In the genomic region with DNA sequence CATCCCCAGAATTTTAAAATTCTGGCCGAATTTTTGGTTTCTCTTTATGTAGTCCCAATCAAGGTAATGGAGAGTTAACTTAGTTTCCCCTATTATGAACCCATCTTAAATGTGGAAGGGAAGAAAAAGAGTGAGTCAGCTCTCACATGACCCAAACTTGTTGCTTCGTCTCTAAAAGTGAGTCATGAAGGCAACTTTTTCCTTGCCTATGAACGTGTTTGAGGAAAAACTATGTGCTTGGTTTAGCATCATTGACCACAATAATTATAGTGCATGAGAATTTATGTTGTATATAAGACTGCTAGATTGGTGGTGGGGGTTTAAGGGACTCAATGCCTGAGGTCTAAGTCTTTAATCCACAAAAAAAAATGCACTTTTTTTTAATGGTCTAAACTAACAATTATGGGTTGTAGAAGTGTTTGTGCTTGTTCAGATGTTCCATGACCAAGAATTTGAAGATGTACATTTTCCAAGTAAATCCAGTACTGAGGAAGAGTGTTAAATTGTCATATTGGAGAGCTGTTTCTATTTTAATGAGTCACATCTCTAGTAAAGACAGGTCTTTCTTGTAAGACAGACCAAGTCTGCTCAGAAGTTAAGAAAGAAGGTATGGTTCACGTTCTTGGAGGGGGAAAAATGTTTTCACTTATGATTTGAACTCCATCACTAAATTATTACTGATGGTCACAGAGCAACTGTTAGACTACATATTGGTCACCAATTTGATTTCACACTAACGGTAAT, we compare ENCODE assay signal across 11 cellular contexts.
DNase-seq lines count a peak whose midpoint lies in the region; ATAC-seq and TF ChIP-seq lines count a peak whose summit lies in the region.
"Had no signal": no experiment of that assay in that cellular context is flagged by ENCODE, and none has a peak within 500 bp of the region (broad histone marks: within the 10 kb centered on the region; RNA-seq: fewer than 3 reads in every experiment).

No MANE protein-coding gene starts in this region.

- CTCF ChIA-PET in activated CD8-positive, alpha-beta T cell treated with anti-CD3 and anti-CD28 coated beads for 36 hours (lab: Charles Lee), result interaction anchor here (0.6 kb wide), 1 partner anchor 582 kb away, joined by 3 read pairs; no protein-coding TSS in a partner anchor

- intact Hi-C loops in left colon (cut with DNase I, micrococcal nuclease), result no loop called here
- intact Hi-C loops in activated CD8-positive, alpha-beta T cell treated with anti-CD3 and anti-CD28 coated beads for 36 hours (cut with micrococcal nuclease), result no loop called here

- H3K4me3 Mint-ChIP-seq in activated CD8-positive, alpha-beta T cell treated with anti-CD3 and anti-CD28 coated beads for 36 hours, result no peak overlapping the region

- POLR2A ChIA-PET in activated CD8-positive, alpha-beta T cell treated with anti-CD3 and anti-CD28 coated beads for 36 hours (lab: Charles Lee), result no interaction called here

- H3K27me3 Mint-ChIP-seq in activated CD8-positive, alpha-beta T cell treated with anti-CD3 and anti-CD28 coated beads for 36 hours, result no peaks in the 10 kb centered on the region

- H3K9me3 Mint-ChIP-seq in activated CD8-positive, alpha-beta T cell treated with anti-CD3 and anti-CD28 coated beads for 36 hours, result no peaks in the 10 kb centered on the region
- H3K9me3 Mint-ChIP-seq: activated naive CD4-positive, alpha-beta T cell treated with anti-CD3 and anti-CD28 coated beads, Interleukin-2, amount 50 U/mL, for 72 hours had no signal

- DNase-seq in EH (ENCODE audit: low read depth) (peak; percentile 96), NOMO-1 treated with dmso at 0.1 percent for 144 hours (lab: John Stamatoyannopoulos, UW; ENCODE audit: unreplicated experiment) (peak; percentile 51), dedifferentiated amniotic fluid mesenchymal stem cell (ENCODE audit: extremely low spot score) (peak; percentile 86), non-pigmented ciliary epithelial cell (ENCODE audit: low read depth) (peak; percentile 81), mesenteric fat pad (ENCODE audit: low spot score) (no peak), left colon (no peak)
- no peak for DNase-seq in activated CD8-positive, alpha-beta T cell treated with anti-CD3 and anti-CD28 coated beads for 36 hours
- DNase-seq: NCI-H2107; stimulated activated CD4-positive, alpha-beta T cell treated with anti-CD3 and anti-CD28 coated beads, Interleukin-4, amount 100 ng/mL, for 1 hour had no signal

- peaks cover 3% of the 10 kb centered on the region for H3K4me1 Mint-ChIP-seq in activated CD8-positive, alpha-beta T cell treated with anti-CD3 and anti-CD28 coated beads for 36 hours (ENCODE audit: low read depth)

- no peaks in the 10 kb centered on the region for H3K36me3 Mint-ChIP-seq in activated CD8-positive, alpha-beta T cell treated with anti-CD3 and anti-CD28 coated beads for 36 hours (ENCODE audit: low read depth)
- H3K36me3 Mint-ChIP-seq: activated naive CD4-positive, alpha-beta T cell treated with anti-CD3 and anti-CD28 coated beads, Interleukin-2, amount 50 U/mL, for 72 hours had no signal

- TF ChIP-seq CTCF in activated CD8-positive, alpha-beta T cell treated with anti-CD3 and anti-CD28 coated beads for 36 hours (IDR thresholded peaks at IDR 0.05), result no peak

- ATAC-seq in left colon (no peak), HG03196 (IDR thresholded peaks at IDR 0.05; ENCODE audit: unreplicated experiment) (no peak)
- ATAC-seq in activated CD8-positive, alpha-beta T cell treated with anti-CD3 and anti-CD28 coated beads for 36 hours, result no peak

- no peak overlapping the region for H3K27ac Mint-ChIP-seq in activated CD8-positive, alpha-beta T cell treated with anti-CD3 and anti-CD28 coated beads for 36 hours
- H3K27ac Mint-ChIP-seq: activated naive CD4-positive, alpha-beta T cell treated with anti-CD3 and anti-CD28 coated beads, Interleukin-2, amount 50 U/mL, for 72 hours had no signal

Comparison
In these comparisons a context has a peak if more than half of its experiments do, and no peak if none do; other contexts are left out.
1. DNase-seq: peak in EH (single experiment), NOMO-1 treated with dmso at 0.1 percent for 144 hours (single experiment), dedifferentiated amniotic fluid mesenchymal stem cell (single experiment) and non-pigmented ciliary epithelial cell (single experiment); none in mesenteric fat pad (single experiment), left colon (0 of 2) and activated CD8-positive, alpha-beta T cell treated with anti-CD3 and anti-CD28 coated beads for 36 hours (single experiment).